In the genomic region with DNA sequence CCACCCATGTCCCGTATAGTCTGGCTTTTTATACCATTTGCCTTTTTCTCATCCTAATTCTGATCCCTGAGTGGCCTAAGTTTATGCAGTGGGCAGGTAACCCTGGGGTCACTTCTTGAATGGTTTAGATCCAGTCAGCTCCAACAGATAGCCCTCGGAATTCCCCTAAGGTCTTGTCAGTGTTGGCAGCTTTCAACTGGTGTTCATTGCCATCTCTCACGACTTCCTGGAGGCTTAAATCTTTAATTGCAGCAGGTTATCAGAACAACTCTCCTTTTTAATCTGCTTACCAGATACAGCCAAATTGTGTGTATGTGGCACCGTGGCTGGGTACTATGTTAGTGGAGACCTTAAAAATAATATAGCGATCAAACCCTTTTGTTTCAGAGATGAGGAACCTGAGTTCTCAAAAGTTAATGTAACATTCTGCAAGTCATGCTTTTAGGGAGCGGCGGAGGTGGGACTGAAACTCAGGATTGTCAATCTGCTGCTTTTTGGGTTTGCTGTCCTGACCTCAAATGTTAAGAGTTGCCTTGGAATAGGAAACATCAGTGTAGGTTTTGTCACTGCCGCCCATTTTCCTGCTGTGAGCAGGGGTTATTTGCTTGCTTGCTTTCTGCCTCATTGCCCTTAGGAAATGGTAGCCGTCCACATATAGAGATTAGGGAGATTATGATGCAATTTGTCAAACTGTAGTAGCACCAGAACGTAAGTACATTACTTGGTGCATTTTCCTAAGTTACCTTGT, we compare ENCODE assay signal across 8 cellular contexts. TPM values are rescaled to one million over a fixed set of nuclear protein-coding genes. Genes with fewer than 3 reads are reported as not detected.
DNase-seq lines count a peak whose midpoint lies in the region; ATAC-seq and TF ChIP-seq lines count a peak whose summit lies in the region.

No MANE protein-coding gene starts in this region.

- no peak for TF ChIP-seq POLR2A in thyroid gland (IDR thresholded peaks at IDR 0.05)

- intact Hi-C loops in thyroid gland (cut with DNase I) = no loop called here

- no peaks in the 10 kb centered on the region for H3K36me3 ChIP-seq in ES-I3 (ENCODE audit: insufficient read depth, low read length)
- peaks cover 0 to 4% of the 10 kb centered on the region in 2 donors for H3K36me3 ChIP-seq in thyroid gland

- no peaks in the 10 kb centered on the region for H3K27me3 ChIP-seq in thyroid gland

- WGBS in thyroid gland, 2 donors = 38 to 44% methylated on average over 10 of the region's 10 CpGs

- peak overlapping the region; percentile 92 for H3K4me3 ChIP-seq in Jurkat, Clone E6-1 (ENCODE audit: low read length)
- H3K4me3 ChIP-seq in thyroid gland (replicated peaks in 1 of 3) = peak overlapping the region; percentile 31 to 61 (median 46)

- peak overlapping the region; percentile 84 for H3K9ac ChIP-seq in ES-I3 (ENCODE audit: low read depth, low read length)

- peak overlapping the region; percentile 83 for H3K27ac ChIP-seq in angular gyrus (ENCODE audit: low read depth, low read length)
- H3K27ac ChIP-seq in thyroid gland = peak overlapping the region; percentile 86 to 88 (median 86)

- TF ChIP-seq CTCF in thyroid gland (IDR thresholded peaks at IDR 0.05) = no peak

- H3K4me1 ChIP-seq in ES-I3 (ENCODE audit: insufficient read depth, low read length) = peaks cover 4% of the 10 kb centered on the region
- peaks cover 17 to 21% of the 10 kb centered on the region in 2 donors for H3K4me1 ChIP-seq in thyroid gland

- H3K9me3 ChIP-seq in ES-I3 (ENCODE audit: control insufficient read depth, insufficient read depth, low read length) (no peaks in the 10 kb centered on the region), thyroid gland (no peaks in the 10 kb centered on the region)

- ATAC-seq in GM21360 (IDR thresholded peaks at IDR 0.05; ENCODE audit: unreplicated experiment) = peak; percentile 11

- no peak for DNase-seq in Jurkat, Clone E6-1 (ENCODE audit: low read depth, low spot score)
- DNase-seq in left kidney (ENCODE audit: low read depth, low spot score) (peak; percentile 13), thyroid gland (no peak), Ammon's horn (ENCODE audit: low spot score) (no peak), GM03348 (ENCODE audit: low spot score) (no peak)

RNA-seq across cellular contexts. Expression of a gene that starts 0.8 kb away (rescaled TPM):
- polyA plus RNA-seq in Jurkat, Clone E6-1 (2012; ENCODE audit: insufficient read depth, insufficient read length) = 120 TPM
- total RNA-seq in thyroid gland = 100 to 1,000 TPM; 108 to 343 (median 213) TPM
